Comparison of ENCODE assay signal across 1 cellular context in the genomic region with DNA sequence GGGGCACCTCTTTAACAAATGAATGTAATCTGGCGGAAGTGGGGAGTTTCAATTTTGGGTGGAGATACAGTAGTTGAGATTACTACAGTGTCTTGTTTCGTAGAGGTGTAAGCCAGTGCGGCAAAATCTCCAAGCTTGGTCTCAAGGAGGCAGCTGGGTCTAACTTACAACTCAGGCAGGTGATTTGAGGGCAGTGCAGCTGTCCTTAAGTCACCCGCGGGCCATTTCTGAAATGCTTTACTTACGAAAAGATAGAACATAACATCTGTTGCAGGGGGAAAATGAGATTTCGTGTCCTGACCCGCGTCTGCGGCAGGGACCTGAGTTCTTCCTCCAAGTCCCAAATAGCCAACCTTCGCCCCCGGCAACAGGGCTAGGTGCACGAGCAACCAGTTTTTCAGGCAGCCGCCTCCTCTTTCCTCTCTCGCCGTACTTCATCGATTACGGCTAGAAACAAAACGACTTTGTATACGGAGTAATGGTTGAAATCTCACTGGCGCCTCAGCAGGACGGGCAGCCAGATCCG.
TF ChIP-seq lines count a peak whose summit lies in the region.

No MANE protein-coding gene starts in this region.

TF ChIP-seq in K562, 482 proteins besides CTCF, POLR2A, EP300 and RAD21 (continues in another document):
- peak; percentile 73 for TF ChIP-seq GTF2E2 (tag; IDR thresholded peaks at IDR 0.05)
- no peak for TF ChIP-seq STAG1 (CRISPR knock-in tag; IDR thresholded peaks at IDR 0.05; ENCODE audit: borderline replicate concordance)
- TF ChIP-seq SMARCA4 (IDR thresholded peaks at IDR 0.05) = 0 out of 2 replicates have a peak, but pooled peaks have one; percentile 8
- no peak for TF ChIP-seq MXI1 (IDR thresholded peaks at IDR 0.05; ENCODE audit: low read depth, low read length)
- peak; percentile 45 for TF ChIP-seq SMARCE1 (IDR thresholded peaks at IDR 0.05)
- no peak for TF ChIP-seq EHMT2 (IDR thresholded peaks at IDR 0.05)
- no peak for TF ChIP-seq DEAF1 (CRISPR knock-in tag; IDR thresholded peaks at IDR 0.05)
- TF ChIP-seq, protein P1, sequence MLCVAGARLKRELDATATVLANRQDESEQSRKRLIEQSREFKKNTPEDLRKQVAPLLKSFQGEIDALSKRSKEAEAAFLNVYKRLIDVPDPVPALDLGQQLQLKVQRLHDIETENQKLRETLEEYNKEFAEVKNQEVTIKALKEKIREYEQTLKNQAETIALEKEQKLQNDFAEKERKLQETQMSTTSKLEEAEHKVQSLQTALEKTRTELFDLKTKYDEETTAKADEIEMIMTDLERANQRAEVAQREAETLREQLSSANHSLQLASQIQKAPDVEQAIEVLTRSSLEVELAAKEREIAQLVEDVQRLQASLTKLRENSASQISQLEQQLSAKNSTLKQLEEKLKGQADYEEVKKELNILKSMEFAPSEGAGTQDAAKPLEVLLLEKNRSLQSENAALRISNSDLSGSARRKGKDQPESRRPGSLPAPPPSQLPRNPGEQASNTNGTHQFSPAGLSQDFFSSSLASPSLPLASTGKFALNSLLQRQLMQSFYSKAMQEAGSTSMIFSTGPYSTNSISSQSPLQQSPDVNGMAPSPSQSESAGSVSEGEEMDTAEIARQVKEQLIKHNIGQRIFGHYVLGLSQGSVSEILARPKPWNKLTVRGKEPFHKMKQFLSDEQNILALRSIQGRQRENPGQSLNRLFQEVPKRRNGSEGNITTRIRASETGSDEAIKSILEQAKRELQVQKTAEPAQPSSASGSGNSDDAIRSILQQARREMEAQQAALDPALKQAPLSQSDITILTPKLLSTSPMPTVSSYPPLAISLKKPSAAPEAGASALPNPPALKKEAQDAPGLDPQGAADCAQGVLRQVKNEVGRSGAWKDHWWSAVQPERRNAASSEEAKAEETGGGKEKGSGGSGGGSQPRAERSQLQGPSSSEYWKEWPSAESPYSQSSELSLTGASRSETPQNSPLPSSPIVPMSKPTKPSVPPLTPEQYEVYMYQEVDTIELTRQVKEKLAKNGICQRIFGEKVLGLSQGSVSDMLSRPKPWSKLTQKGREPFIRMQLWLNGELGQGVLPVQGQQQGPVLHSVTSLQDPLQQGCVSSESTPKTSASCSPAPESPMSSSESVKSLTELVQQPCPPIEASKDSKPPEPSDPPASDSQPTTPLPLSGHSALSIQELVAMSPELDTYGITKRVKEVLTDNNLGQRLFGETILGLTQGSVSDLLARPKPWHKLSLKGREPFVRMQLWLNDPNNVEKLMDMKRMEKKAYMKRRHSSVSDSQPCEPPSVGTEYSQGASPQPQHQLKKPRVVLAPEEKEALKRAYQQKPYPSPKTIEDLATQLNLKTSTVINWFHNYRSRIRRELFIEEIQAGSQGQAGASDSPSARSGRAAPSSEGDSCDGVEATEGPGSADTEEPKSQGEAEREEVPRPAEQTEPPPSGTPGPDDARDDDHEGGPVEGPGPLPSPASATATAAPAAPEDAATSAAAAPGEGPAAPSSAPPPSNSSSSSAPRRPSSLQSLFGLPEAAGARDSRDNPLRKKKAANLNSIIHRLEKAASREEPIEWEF (CRISPR knock-in tag; IDR thresholded peaks at IDR 0.05) = no peak
- TF ChIP-seq TBL1XR1 (IDR thresholded peaks at IDR 0.05; ENCODE audit: low read length in 2 of 2) = no peak
- 0 out of 2 replicates have a peak, but pooled peaks have one; percentile 9 for TF ChIP-seq MITF (IDR thresholded peaks at IDR 0.05)
- no peak for TF ChIP-seq HEY1 (CRISPR knock-in tag; IDR thresholded peaks at IDR 0.05; ENCODE audit: borderline replicate concordance)
- TF ChIP-seq DNMT1 (IDR thresholded peaks at IDR 0.05) = no peak
- no peak for TF ChIP-seq EZH2 (IDR thresholded peaks at IDR 0.05; ENCODE audit: borderline replicate concordance, low read depth, low read length)
- TF ChIP-seq ETV5 (CRISPR knock-in tag; IDR thresholded peaks at IDR 0.05; ENCODE audit: low read depth) = peak; percentile 21; the same call in 1 of the 2 replicates
- TF ChIP-seq, protein P2, sequence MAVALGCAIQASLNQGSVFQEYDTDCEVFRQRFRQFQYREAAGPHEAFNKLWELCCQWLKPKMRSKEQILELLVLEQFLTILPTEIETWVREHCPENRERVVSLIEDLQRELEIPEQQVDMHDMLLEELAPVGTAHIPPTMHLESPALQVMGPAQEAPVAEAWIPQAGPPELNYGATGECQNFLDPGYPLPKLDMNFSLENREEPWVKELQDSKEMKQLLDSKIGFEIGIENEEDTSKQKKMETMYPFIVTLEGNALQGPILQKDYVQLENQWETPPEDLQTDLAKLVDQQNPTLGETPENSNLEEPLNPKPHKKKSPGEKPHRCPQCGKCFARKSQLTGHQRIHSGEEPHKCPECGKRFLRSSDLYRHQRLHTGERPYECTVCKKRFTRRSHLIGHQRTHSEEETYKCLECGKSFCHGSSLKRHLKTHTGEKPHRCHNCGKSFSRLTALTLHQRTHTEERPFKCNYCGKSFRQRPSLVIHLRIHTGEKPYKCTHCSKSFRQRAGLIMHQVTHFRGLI (CRISPR knock-in tag; IDR thresholded peaks at IDR 0.05) = no peak
- 0 out of 2 replicates have a peak, but pooled peaks have one; percentile 49 for TF ChIP-seq TAF7 (tag; IDR thresholded peaks at IDR 0.05)
- no peak for TF ChIP-seq RBM14 (IDR thresholded peaks at IDR 0.05; ENCODE audit: borderline replicate concordance, insufficient read depth, low read depth, low read length)
- TF ChIP-seq, protein P3, sequence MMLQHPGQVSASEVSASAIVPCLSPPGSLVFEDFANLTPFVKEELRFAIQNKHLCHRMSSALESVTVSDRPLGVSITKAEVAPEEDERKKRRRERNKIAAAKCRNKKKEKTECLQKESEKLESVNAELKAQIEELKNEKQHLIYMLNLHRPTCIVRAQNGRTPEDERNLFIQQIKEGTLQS (IDR thresholded peaks at IDR 0.05) = no peak
- TF ChIP-seq, protein P3 (CRISPR knock-in tag; conservative IDR thresholded peaks at IDR 0.05) = no peak
- no peak for TF ChIP-seq SNIP1 (IDR thresholded peaks at IDR 0.05; ENCODE audit: low read depth)
- TF ChIP-seq E2F5 (CRISPR knock-in tag; IDR thresholded peaks at IDR 0.05) = peak; percentile 53; the same call in 1 of the 2 replicates
- TF ChIP-seq KDM5B (IDR thresholded peaks at IDR 0.05; ENCODE audit: insufficient replicate concordance, low read depth, low read length) = peak; percentile 88
- no peak for TF ChIP-seq ZNF431 (CRISPR knock-in tag; IDR thresholded peaks at IDR 0.05)
- TF ChIP-seq, protein P4, sequence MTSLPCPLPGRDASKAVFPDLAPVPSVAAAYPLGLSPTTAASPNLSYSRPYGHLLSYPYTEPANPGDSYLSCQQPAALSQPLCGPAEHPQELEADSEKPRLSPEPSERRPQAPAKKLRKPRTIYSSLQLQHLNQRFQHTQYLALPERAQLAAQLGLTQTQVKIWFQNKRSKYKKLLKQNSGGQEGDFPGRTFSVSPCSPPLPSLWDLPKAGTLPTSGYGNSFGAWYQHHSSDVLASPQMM (CRISPR knock-in tag; IDR thresholded peaks at IDR 0.05) = no peak
- TF ChIP-seq BRCA1 (IDR thresholded peaks at IDR 0.05) = no peak
- TF ChIP-seq BRCA1 (CRISPR knock-in tag; IDR thresholded peaks at IDR 0.05) = no peak
- no peak for TF ChIP-seq KAT8 (IDR thresholded peaks at IDR 0.05; ENCODE audit: low read depth)
- TF ChIP-seq NR1H2 (CRISPR knock-in tag; IDR thresholded peaks at IDR 0.05) = 0 out of 2 replicates have a peak, but pooled peaks have one; percentile 84
- TF ChIP-seq ZNF217 (CRISPR knock-in tag; IDR thresholded peaks at IDR 0.05) = no peak
- TF ChIP-seq GATAD2B (IDR thresholded peaks at IDR 0.05; ENCODE audit: borderline replicate concordance) = peak; percentile 39; the same call in 1 of the 2 replicates
- TF ChIP-seq, protein P5, sequence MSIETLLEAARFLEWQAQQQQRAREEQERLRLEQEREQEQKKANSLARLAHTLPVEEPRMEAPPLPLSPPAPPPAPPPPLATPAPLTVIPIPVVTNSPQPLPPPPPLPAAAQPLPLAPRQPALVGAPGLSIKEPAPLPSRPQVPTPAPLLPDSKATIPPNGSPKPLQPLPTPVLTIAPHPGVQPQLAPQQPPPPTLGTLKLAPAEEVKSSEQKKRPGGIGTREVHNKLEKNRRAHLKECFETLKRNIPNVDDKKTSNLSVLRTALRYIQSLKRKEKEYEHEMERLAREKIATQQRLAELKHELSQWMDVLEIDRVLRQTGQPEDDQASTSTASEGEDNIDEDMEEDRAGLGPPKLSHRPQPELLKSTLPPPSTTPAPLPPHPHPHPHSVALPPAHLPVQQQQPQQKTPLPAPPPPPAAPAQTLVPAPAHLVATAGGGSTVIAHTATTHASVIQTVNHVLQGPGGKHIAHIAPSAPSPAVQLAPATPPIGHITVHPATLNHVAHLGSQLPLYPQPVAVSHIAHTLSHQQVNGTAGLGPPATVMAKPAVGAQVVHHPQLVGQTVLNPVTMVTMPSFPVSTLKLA (conservative IDR thresholded peaks at IDR 0.05) = 0 out of 4 replicates have a peak, but pooled peaks of 1 of the 2 experiments have one; percentile 13
- TF ChIP-seq GTF2A2 (tag; IDR thresholded peaks at IDR 0.05) = no peak
- no peak for TF ChIP-seq FOXA1 (IDR thresholded peaks at IDR 0.05; ENCODE audit: borderline replicate concordance)
- TF ChIP-seq ATF6 (CRISPR knock-in tag; IDR thresholded peaks at IDR 0.05) = peak; percentile 31; the same call in 1 of the 2 replicates
- TF ChIP-seq AFF1 (IDR thresholded peaks at IDR 0.05; ENCODE audit: low read depth in 1 of 2, partially characterized antibody in 2 of 2) = peak in 1 of 2 experiments; percentile 16
- no peak for TF ChIP-seq MCM3 (IDR thresholded peaks at IDR 0.05)
